In the genomic region with DNA sequence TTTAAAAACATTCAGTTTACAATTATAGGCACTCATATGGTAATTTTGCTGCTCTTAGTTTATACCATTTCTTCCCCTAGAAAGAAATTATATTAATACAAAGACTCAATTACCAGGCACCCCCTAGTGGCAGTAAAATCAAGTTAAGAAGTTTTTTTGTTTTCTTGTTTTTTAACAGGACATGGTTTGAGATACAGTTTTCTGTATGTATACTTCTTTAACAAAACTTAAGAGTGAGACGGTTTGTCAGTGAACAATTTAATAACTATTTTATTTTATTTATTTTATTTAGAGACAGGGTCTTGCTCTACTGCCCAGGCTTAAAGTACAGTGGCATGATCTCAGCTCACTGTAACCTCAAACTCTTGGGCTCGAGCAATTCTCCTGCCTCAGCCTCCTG, we compare ENCODE assay signal across 9 cellular contexts.
DNase-seq lines count a peak whose midpoint lies in the region; ATAC-seq and TF ChIP-seq lines count a peak whose summit lies in the region.
"Had no signal": no experiment of that assay in that cellular context is flagged by ENCODE, and none has a peak within 500 bp of the region (broad histone marks: within the 10 kb centered on the region; RNA-seq: fewer than 3 reads in every experiment).

No MANE protein-coding gene starts in this region.

- ATAC-seq in HG02759 (IDR thresholded peaks at IDR 0.05; ENCODE audit: unreplicated experiment) (no peak), GM18502 (IDR thresholded peaks at IDR 0.05; ENCODE audit: poor library complexity, unreplicated experiment) (no peak)

- H3K27me3 ChIP-seq in BE2C (no peaks in the 10 kb centered on the region), kidney epithelial cell (ENCODE audit: control insufficient read depth, insufficient read depth, low read length) (no peaks in the 10 kb centered on the region)

- 0 out of 2 replicates have a peak, but pooled peaks have one; percentile 19 for TF ChIP-seq CTCF in BE2C (IDR thresholded peaks at IDR 0.05; ENCODE audit: low read depth, low read length)
- peak; percentile 75 for TF ChIP-seq CTCF in VCaP (conservative IDR thresholded peaks at IDR 0.05)
- TF ChIP-seq CTCF in kidney epithelial cell (IDR thresholded peaks at IDR 0.05; ENCODE audit: insufficient read depth, low read length, poor library complexity, severe bottlenecking) = peak; percentile 49

- no peak overlapping the region for H3K4me3 ChIP-seq in BE2C (ENCODE audit: low read depth, low read length)
- no peak overlapping the region for H3K4me3 ChIP-seq in kidney epithelial cell (ENCODE audit: low read depth, low read length)

- H3K9me3 ChIP-seq in BE2C = no peaks in the 10 kb centered on the region

- DNase-seq in BE2C = no peak
- peak; percentile 11 for DNase-seq in HEK293T (ENCODE audit: extremely low spot score)
- DNase-seq in kidney epithelial cell (ENCODE audit: low read depth) = no peak
- DNase-seq in activated T-cell treated with anti-CD3 and anti-CD28 coated beads for 4 hours = no peak
- DNase-seq in activated T-cell treated with anti-CD3 and anti-CD28 coated beads, Interleukin-2, amount 50 U/mL, for 48 hours = no peak

- no peak overlapping the region for H3K27ac ChIP-seq in VCaP
- H3K27ac ChIP-seq: epithelial cell of prostate had no signal

- CTCF ChIA-PET in HEK293T (lab: Yijun Ruan, JAX) = interaction anchor here (0.6 kb wide), 1 partner anchor 72 kb away, joined by 4 read pairs; no protein-coding TSS in a partner anchor

- no peaks in the 10 kb centered on the region for H3K4me1 ChIP-seq in BE2C

- POLR2A ChIA-PET in HEK293T (lab: Yijun Ruan, JAX) = no interaction called here

- H3K36me3 ChIP-seq in BE2C = no peaks in the 10 kb centered on the region
- H3K36me3 ChIP-seq in kidney epithelial cell (ENCODE audit: control insufficient read depth, insufficient read depth, low read length) = no peaks in the 10 kb centered on the region

TF ChIP-seq in HEK293T, 16 proteins besides CTCF, POLR2A, EP300 and RAD21:
- TF ChIP-seq NFRKB (IDR thresholded peaks at IDR 0.05) (no peak), PKNOX1 (IDR thresholded peaks at IDR 0.05) (no peak), ZNF384 (IDR thresholded peaks at IDR 0.05) (no peak), L3MBTL2 (conservative IDR thresholded peaks at IDR 0.05) (no peak), ARNT (IDR thresholded peaks at IDR 0.05) (no peak), LEF1 (IDR thresholded peaks at IDR 0.05; ENCODE audit: borderline replicate concordance) (no peak), ELF4 (IDR thresholded peaks at IDR 0.05) (no peak), HDGF (IDR thresholded peaks at IDR 0.05; ENCODE audit: borderline replicate concordance) (no peak), SP1 (IDR thresholded peaks at IDR 0.05) (no peak), CTBP1 (IDR thresholded peaks at IDR 0.05; ENCODE audit: borderline replicate concordance) (no peak), BHLHE40 (IDR thresholded peaks at IDR 0.05; ENCODE audit: borderline replicate concordance) (no peak)

Comparison
In these comparisons a context has a peak if more than half of its experiments do, and no peak if none do; other contexts are left out.
1. CTCF ChIP-seq: peak in every context shown above with its lines; median percentile 75 in VCaP; 49 in kidney epithelial cell; 19 in BE2C.